ENCODE assay signal across 9 cellular contexts in genomic region chr21:37658994-37659458, GRCh38.
DNase-seq lines count a peak whose midpoint lies in the region; ATAC-seq and TF ChIP-seq lines count a peak whose summit lies in the region.
"Had no signal": no experiment of that assay in that cellular context is flagged by ENCODE, and none has a peak within 500 bp of the region (broad histone marks: within the 10 kb centered on the region; RNA-seq: fewer than 3 reads in every experiment).

No MANE protein-coding gene starts in this region.

- no peak overlapping the region for H3K4me2 ChIP-seq in H9 (ENCODE audit: insufficient read depth, insufficient read length, low read length)

- H3K4me1 ChIP-seq in adipocyte (ENCODE audit: control insufficient read depth, insufficient read depth, low read length) (peaks cover 19% of the 10 kb centered on the region), heart left ventricle (peaks cover 0 to 19% (median 7%) of the 10 kb centered on the region in 12 donors), sigmoid colon (peaks cover 0 to 22% (median 18%) of the 10 kb centered on the region in 4 donors), H9 (ENCODE audit: insufficient read depth, low read length) (no peaks in the 10 kb centered on the region)

- no peak overlapping the region for H3K27ac Mint-ChIP-seq in H9

- 46 to 63% (median 55%) methylated on average over 6 of the region's 6 CpGs for WGBS in heart left ventricle, 4 donors
- 42 to 45% methylated on average over 6 of the region's 6 CpGs for WGBS in sigmoid colon, 2 donors
- no CpG with 5 or more reads among the region's 6 CpGs for WGBS in H9 (ENCODE audit: extremely low coverage, insufficient read length, low lambda C conversion rate)

- H2BK15ac ChIP-seq in H9 (ENCODE audit: low read depth, low read length), result no peak overlapping the region

- TF ChIP-seq POLR2A in heart left ventricle (IDR thresholded peaks at IDR 0.05) (no peak), sigmoid colon (IDR thresholded peaks at IDR 0.05) (no peak)

- H3K36me3 Mint-ChIP-seq in H9 (ENCODE audit: insufficient read depth in 1 of 3, low read depth in 3 of 3), result peaks cover 0 to 1% (median 0%) of the 10 kb centered on the region in 3 experiments; a peak in 2 of 7 replicates

- H3K79me1 ChIP-seq in H9 (ENCODE audit: insufficient read depth, low read depth, low read length, poor library complexity, severe bottlenecking), result no peaks in the 10 kb centered on the region

- no peak overlapping the region for H3K56ac ChIP-seq in H9 (ENCODE audit: insufficient read length, low read depth, low read length)

- peaks cover 0 to 5% of the 10 kb centered on the region in 2 experiments; a peak in 2 of 4 replicates for H3K4me1 Mint-ChIP-seq in H9

- no peaks in the 10 kb centered on the region for H3K79me2 ChIP-seq in H9 (ENCODE audit: insufficient read depth, low read length)

- H2BK12ac ChIP-seq in H9 (ENCODE audit: insufficient read length, low read depth, low read length), result no peak overlapping the region

- H3K27me3 ChIP-seq in adipocyte (replicated peaks; ENCODE audit: control insufficient read depth, insufficient read depth, low read length) (peaks cover 12% of the 10 kb centered on the region), heart left ventricle (no peaks in the 10 kb centered on the region), sigmoid colon (no peaks in the 10 kb centered on the region), H9 (ENCODE audit: insufficient read depth, low read length) (no peaks in the 10 kb centered on the region)

- intact Hi-C loops in heart left ventricle (cut with DNase I) (no loop called here), sigmoid colon (cut with DNase I) (no loop called here)

- no peak overlapping the region for H3K4me3 Mint-ChIP-seq in H9

- peak overlapping the region; percentile 48 for H3K4me3 ChIP-seq in adipocyte (ENCODE audit: low read length)
- no peak overlapping the region for H3K4me3 ChIP-seq in heart left ventricle
- no peak overlapping the region for H3K4me3 ChIP-seq in sigmoid colon

- H2AFZ ChIP-seq in H9 (ENCODE audit: low read length), result no peak overlapping the region

- no peak overlapping the region for H2AK5ac ChIP-seq in H9 (ENCODE audit: insufficient read length, low read length)

- no peak overlapping the region for H4K91ac ChIP-seq in H9 (ENCODE audit: insufficient read length, low read depth, low read length)

- TF ChIP-seq EP300 in sigmoid colon (IDR thresholded peaks at IDR 0.05), result peak in 2 of 4 donors; percentile 19 to 54

- H4K5ac ChIP-seq in H9 (ENCODE audit: insufficient read length, low read depth, low read length), result no peak overlapping the region

- peak; percentile 37 to 58 (median 50) for ATAC-seq in heart left ventricle

- no peak overlapping the region for H3K4ac ChIP-seq in H9 (ENCODE audit: low read depth, low read length)

- no peak overlapping the region for H3T11ph ChIP-seq in H9 (ENCODE audit: low read length)

- H3K9me3 ChIP-seq in adipocyte (ENCODE audit: control insufficient read depth, low read length) (peaks cover 4% of the 10 kb centered on the region), heart left ventricle (no peaks in the 10 kb centered on the region), sigmoid colon (no peaks in the 10 kb centered on the region), H9 (ENCODE audit: control insufficient read depth, low read depth, low read length) (no peaks in the 10 kb centered on the region)

- H2BK120ac ChIP-seq in H9 (ENCODE audit: low read depth, low read length, poor library complexity, severe bottlenecking), result no peak overlapping the region

- DNase-seq in H4 (ENCODE audit: low spot score) (peak; percentile 66), adipocyte (ENCODE audit: low read depth) (peak; percentile 74), heart left ventricle (no peak), sigmoid colon (peak; percentile 81), GM19238 (ENCODE audit: insufficient read length, low spot score) (no peak), SW 1271 (lab: John Stamatoyannopoulos, UW) (no peak), mesenteric fat pad (ENCODE audit: low spot score) (no peak), H9 (no peak)
- DNase-seq: NCI-H2227 treated with DMSO at 0.1 percent for 48 hours had no signal

- H3K9me3 Mint-ChIP-seq in H9, result peaks cover under 1 to 1% of the 10 kb centered on the region in 2 experiments; a peak in 3 of 5 replicates

- no peak overlapping the region for H3K18ac ChIP-seq in H9 (ENCODE audit: insufficient read length, low read depth, low read length)

- H2BK5ac ChIP-seq in H9 (ENCODE audit: insufficient read length, low read length), result no peak overlapping the region

- no peaks in the 10 kb centered on the region for H3K23me2 ChIP-seq in H9 (ENCODE audit: insufficient read length, low read depth, low read length, poor library complexity, severe bottlenecking)

- TF ChIP-seq CTCF in heart left ventricle (IDR thresholded peaks at IDR 0.05) (peak in 4 of 12 donors; percentile 23 to 26 (median 24)), sigmoid colon (IDR thresholded peaks at IDR 0.05) (peak in 1 of 4 experiments; percentile 20), H9 (conservative IDR thresholded peaks at IDR 0.05) (no peak; the same call in 2 of the 3 replicates)

- no peak overlapping the region for H3K23ac ChIP-seq in H9 (ENCODE audit: insufficient read length, low read depth, low read length)

- H4K20me1 ChIP-seq in H9 (ENCODE audit: control insufficient read depth, insufficient read depth, insufficient read length), result peaks cover 4% of the 10 kb centered on the region

- no peak overlapping the region for H3K14ac ChIP-seq in H9 (ENCODE audit: insufficient read depth, low read length)

- H4K8ac ChIP-seq in H9 (replicated peaks; ENCODE audit: insufficient read length, low read depth, low read length), result no peak overlapping the region

- peak overlapping the region in 3 of 12 donors; percentile 13 to 76 (median 27) for H3K27ac ChIP-seq in heart left ventricle
- H3K27ac ChIP-seq in sigmoid colon, result peak overlapping the region in 3 of 4 donors; percentile 55 to 86 (median 63)
- H3K27ac ChIP-seq in H9 (ENCODE audit: insufficient read length, low read depth, low read length), result no peak overlapping the region

- peaks cover 2% of the 10 kb centered on the region for H3K27me3 Mint-ChIP-seq in H9 (ENCODE audit: low read depth)

- no peaks in the 10 kb centered on the region for H3K36me3 ChIP-seq in adipocyte (ENCODE audit: control insufficient read depth, insufficient read depth, low read length, severe bottlenecking)
- H3K36me3 ChIP-seq in heart left ventricle, result no peaks in the 10 kb centered on the region
- H3K36me3 ChIP-seq in sigmoid colon, result no peaks in the 10 kb centered on the region

- H3K9ac ChIP-seq in adipocyte (ENCODE audit: low read length) (no peak overlapping the region), H9 (ENCODE audit: extremely low read depth, insufficient read length, low read length) (no peak overlapping the region)

- no peak overlapping the region for H2BK20ac ChIP-seq in H9 (ENCODE audit: low read depth, low read length, poor library complexity, severe bottlenecking)

Comparison
In these comparisons a context has a peak if more than half of its experiments do, and no peak if none do; other contexts are left out.
1. DNase-seq: peak in H4 (single experiment), adipocyte (single experiment) and sigmoid colon (single experiment); none in heart left ventricle (0 of 5), GM19238 (single experiment), SW 1271 (0 of 2), mesenteric fat pad (single experiment) and H9 (single experiment).